Comparison of ENCODE assay signal across 9 cellular contexts in genomic region chr3:29694783-29695182, GRCh38.
DNase-seq lines count a peak whose midpoint lies in the region; ATAC-seq, FAIRE-seq and TF ChIP-seq lines count a peak whose summit lies in the region.
"Had no signal": no experiment of that assay in that cellular context is flagged by ENCODE, and none has a peak within 500 bp of the region (broad histone marks: within the 10 kb centered on the region; RNA-seq: fewer than 3 reads in every experiment).

No MANE protein-coding gene starts in this region.

- peak; percentile 67 for FAIRE-seq in keratinocyte (lab: Jason Lieb, UNC)

- no peaks in the 10 kb centered on the region for H3K9me1 ChIP-seq in keratinocyte (ENCODE audit: control insufficient read depth, extremely low read depth, insufficient read depth, low read length)

- H3K27ac ChIP-seq in breast epithelium (peak overlapping the region; percentile 80 to 83), keratinocyte (ENCODE audit: control insufficient read depth, insufficient read depth, low read length) (peak overlapping the region; percentile 86), thoracic aorta (peak overlapping the region; percentile 70 to 77)
- H3K27ac ChIP-seq in effector memory CD4-positive, alpha-beta T cell (ENCODE audit: insufficient read depth, low read length, poor library complexity, severe bottlenecking), result no peak overlapping the region
- H3K27ac ChIP-seq: neural progenitor cell had no signal

- H3K36me3 ChIP-seq in breast epithelium (no peaks in the 10 kb centered on the region), keratinocyte (ENCODE audit: control insufficient read depth in 2 of 2, extremely low read depth in 1 of 2, insufficient read depth in 2 of 2, low read length in 2 of 2) (no peaks in the 10 kb centered on the region), thoracic aorta (no peaks in the 10 kb centered on the region)
- H3K36me3 ChIP-seq in effector memory CD4-positive, alpha-beta T cell (ENCODE audit: control insufficient read depth, insufficient read depth, low read length), result no peaks in the 10 kb centered on the region
- H3K36me3 ChIP-seq: neural progenitor cell had no signal

- no peak overlapping the region for H2AFZ ChIP-seq in keratinocyte (ENCODE audit: control insufficient read depth, low read length)
- H2AFZ ChIP-seq: neural progenitor cell had no signal

- no peaks in the 10 kb centered on the region for H3K27me3 ChIP-seq in breast epithelium
- H3K27me3 ChIP-seq in keratinocyte (ENCODE audit: control insufficient read depth, extremely low read depth, insufficient read depth, low read length), result no peaks in the 10 kb centered on the region
- no peaks in the 10 kb centered on the region for H3K27me3 ChIP-seq in thoracic aorta (replicated peaks; ENCODE audit: insufficient read depth)
- H3K27me3 ChIP-seq in effector memory CD4-positive, alpha-beta T cell (replicated peaks; ENCODE audit: control insufficient read depth, insufficient read depth, low read length, poor library complexity, severe bottlenecking), result no peaks in the 10 kb centered on the region
- H3K27me3 ChIP-seq: neural progenitor cell had no signal

- H3K4me3 ChIP-seq in breast epithelium (no peak overlapping the region), keratinocyte (ENCODE audit: control insufficient read depth in 2 of 3, extremely low read depth in 1 of 3, insufficient read depth in 2 of 3, low read depth in 1 of 3, low read length in 3 of 3) (peak overlapping the region in 1 of 3 experiments; percentile 27), thoracic aorta (peak overlapping the region; percentile 39)
- no peak overlapping the region for H3K4me3 ChIP-seq in effector memory CD4-positive, alpha-beta T cell (ENCODE audit: insufficient read depth, low read depth, low read length, poor library complexity, severe bottlenecking)
- H3K4me3 ChIP-seq: neural progenitor cell had no signal

- peak overlapping the region; percentile 23 for H3K9ac ChIP-seq in keratinocyte (ENCODE audit: control insufficient read depth, extremely low read depth, insufficient read depth, low read length)
- H3K9ac ChIP-seq: neural progenitor cell had no signal

- H4K20me1 ChIP-seq in keratinocyte (ENCODE audit: control insufficient read depth, extremely low read depth, insufficient read depth, low read length), result no peaks in the 10 kb centered on the region

- intact Hi-C loops in breast epithelium (cut with DNase I; ENCODE audit: low total_unique reads), result no loop called here

- peak overlapping the region; percentile 56 for H3K4me2 ChIP-seq in keratinocyte (ENCODE audit: control insufficient read depth, extremely low read depth, insufficient read depth, low read depth, low read length)
- H3K4me2 ChIP-seq: neural progenitor cell had no signal

- peak; percentile 88 for DNase-seq in HS-5 (ENCODE audit: low read depth)
- DNase-seq in breast epithelium (ENCODE audit: low spot score in 2 of 2), result no peak
- DNase-seq in keratinocyte (ENCODE audit: low read depth, low spot score), result peak; percentile 72
- no peak for DNase-seq in thoracic aorta (ENCODE audit: low spot score)
- no peak for DNase-seq in NCI-H69 (lab: John Stamatoyannopoulos, UW)
- no peak for DNase-seq in effector memory CD4-positive, alpha-beta T cell

- no peak for TF ChIP-seq CTCF in breast epithelium (IDR thresholded peaks at IDR 0.05)
- TF ChIP-seq CTCF in keratinocyte (optimal IDR thresholded peaks at IDR 0.05 in 1 of 3, IDR thresholded peaks at IDR 0.05 in 1 of 3, conservative IDR thresholded peaks at IDR 0.05 in 1 of 3; ENCODE audit: extremely low read depth in 1 of 3, insufficient read depth in 2 of 3, low read length in 3 of 3), result no peak
- TF ChIP-seq CTCF in thoracic aorta (IDR thresholded peaks at IDR 0.05), result no peak

- no peak for TF ChIP-seq POLR2A in breast epithelium (IDR thresholded peaks at IDR 0.05)
- TF ChIP-seq POLR2A in GM18505 (IDR thresholded peaks at IDR 0.05; ENCODE audit: borderline replicate concordance, extremely low read depth, insufficient read depth, insufficient read length), result no peak

- dilution Hi-C loops in keratinocyte (cut with MboI; ENCODE audit: extremely low pct_ligation_motif_present, low sequenced_read_pairs), result no loop called here

- H3K9me3 ChIP-seq in breast epithelium (no peaks in the 10 kb centered on the region), keratinocyte (ENCODE audit: control insufficient read depth, low read depth, low read length) (no peaks in the 10 kb centered on the region), thoracic aorta (no peaks in the 10 kb centered on the region)
- H3K9me3 ChIP-seq in effector memory CD4-positive, alpha-beta T cell (ENCODE audit: control insufficient read depth, low read length), result no peaks in the 10 kb centered on the region

- no peaks in the 10 kb centered on the region for H3K79me2 ChIP-seq in keratinocyte (ENCODE audit: control insufficient read depth, insufficient read depth, low read length)

- H3K4me1 ChIP-seq in breast epithelium (peaks cover 0 to 9% of the 10 kb centered on the region in 2 donors), keratinocyte (ENCODE audit: control insufficient read depth, extremely low read depth, insufficient read depth, low read length) (peaks cover 39% of the 10 kb centered on the region), thoracic aorta (ENCODE audit: control insufficient read depth in 1 of 2, low read depth in 2 of 2) (peaks cover 30 to 68% of the 10 kb centered on the region in 2 donors)
- no peaks in the 10 kb centered on the region for H3K4me1 ChIP-seq in effector memory CD4-positive, alpha-beta T cell (ENCODE audit: control insufficient read depth, insufficient read depth, low read length, poor library complexity, severe bottlenecking)

- ATAC-seq in thoracic aorta (ENCODE audit: insufficient number of reproducible peaks, low FRiP score, low read depth) (peak; percentile 58), GM18505 (IDR thresholded peaks at IDR 0.05; ENCODE audit: unreplicated experiment) (no peak), GM21786 (IDR thresholded peaks at IDR 0.05; ENCODE audit: unreplicated experiment) (no peak)

Comparison
In these comparisons a context has a peak if more than half of its experiments do, and no peak if none do; other contexts are left out.
1. DNase-seq: peak in HS-5 (single experiment) and keratinocyte (single experiment); none in breast epithelium (0 of 2), thoracic aorta (single experiment), NCI-H69 (single experiment) and effector memory CD4-positive, alpha-beta T cell (0 of 3).